Comparison of ENCODE assay signal across 1 cellular context in genomic region chr2:23926750-23927627, GRCh38.
TF ChIP-seq lines count a peak whose summit lies in the region.

TSS of gene ATAD2B (minus strand) at chr2:23927123. CDS start at chr2:23926770, 353 bp downstream.

TF ChIP-seq in HCT116, 20 proteins besides CTCF, POLR2A, EP300 and RAD21 (continued from another document):
- TF ChIP-seq REST (IDR thresholded peaks at IDR 0.05; ENCODE audit: low read depth) (no peak), EZH2phosphoT487 (IDR thresholded peaks at IDR 0.05; ENCODE audit: borderline replicate concordance) (no peak), POLR2AphosphoS5 (IDR thresholded peaks at IDR 0.05; ENCODE audit: low read depth, low read length) (peak; percentile 92), SP1 (IDR thresholded peaks at IDR 0.05; ENCODE audit: low read depth) (peak; percentile 70; the same call in 1 of the 2 replicates), JUND (IDR thresholded peaks at IDR 0.05) (no peak), EZH2 (IDR thresholded peaks at IDR 0.05) (no peak), ZBTB33 (IDR thresholded peaks at IDR 0.05; ENCODE audit: extremely low read depth, insufficient replicate concordance, low read length) (peak; percentile 54), ZFX (IDR thresholded peaks at IDR 0.05) (peak; percentile 93)
